Comparison of ENCODE assay signal across 1 cellular context in the genomic region with DNA sequence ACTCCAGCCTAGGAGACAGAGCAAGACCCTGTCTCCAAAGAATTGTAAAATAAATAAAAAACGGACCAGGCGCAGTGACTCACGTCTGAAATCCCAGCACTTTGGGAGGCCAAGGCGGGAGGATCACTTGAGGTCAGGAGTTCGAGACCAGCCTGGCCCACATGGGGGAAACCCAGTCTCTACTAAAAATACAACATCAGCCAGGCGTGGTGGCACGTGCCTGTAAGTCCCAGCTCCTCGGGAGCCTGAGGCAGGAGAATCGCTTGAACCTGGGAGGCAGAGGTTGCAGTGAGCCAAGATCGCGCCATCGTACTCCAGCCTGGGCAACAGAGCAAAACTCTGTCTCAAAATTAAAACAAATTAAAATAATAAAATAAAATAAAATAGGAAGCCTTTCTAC.
TF ChIP-seq lines count a peak whose summit lies in the region.

No MANE protein-coding gene starts in this region.

TF ChIP-seq in K562, 482 proteins besides CTCF, POLR2A, EP300 and RAD21:
- TF ChIP-seq, protein P1, sequence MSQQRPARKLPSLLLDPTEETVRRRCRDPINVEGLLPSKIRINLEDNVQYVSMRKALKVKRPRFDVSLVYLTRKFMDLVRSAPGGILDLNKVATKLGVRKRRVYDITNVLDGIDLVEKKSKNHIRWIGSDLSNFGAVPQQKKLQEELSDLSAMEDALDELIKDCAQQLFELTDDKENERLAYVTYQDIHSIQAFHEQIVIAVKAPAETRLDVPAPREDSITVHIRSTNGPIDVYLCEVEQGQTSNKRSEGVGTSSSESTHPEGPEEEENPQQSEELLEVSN (IDR thresholded peaks at IDR 0.05; ENCODE audit: borderline replicate concordance in 1 of 2, extremely low read depth in 1 of 2, insufficient read depth in 1 of 2, insufficient read length in 1 of 2, low read depth in 1 of 2, low read length in 1 of 2, poor library complexity in 1 of 2, severe bottlenecking in 1 of 2) = peak in 1 of 2 experiments; percentile 18
- TF ChIP-seq, protein P2, sequence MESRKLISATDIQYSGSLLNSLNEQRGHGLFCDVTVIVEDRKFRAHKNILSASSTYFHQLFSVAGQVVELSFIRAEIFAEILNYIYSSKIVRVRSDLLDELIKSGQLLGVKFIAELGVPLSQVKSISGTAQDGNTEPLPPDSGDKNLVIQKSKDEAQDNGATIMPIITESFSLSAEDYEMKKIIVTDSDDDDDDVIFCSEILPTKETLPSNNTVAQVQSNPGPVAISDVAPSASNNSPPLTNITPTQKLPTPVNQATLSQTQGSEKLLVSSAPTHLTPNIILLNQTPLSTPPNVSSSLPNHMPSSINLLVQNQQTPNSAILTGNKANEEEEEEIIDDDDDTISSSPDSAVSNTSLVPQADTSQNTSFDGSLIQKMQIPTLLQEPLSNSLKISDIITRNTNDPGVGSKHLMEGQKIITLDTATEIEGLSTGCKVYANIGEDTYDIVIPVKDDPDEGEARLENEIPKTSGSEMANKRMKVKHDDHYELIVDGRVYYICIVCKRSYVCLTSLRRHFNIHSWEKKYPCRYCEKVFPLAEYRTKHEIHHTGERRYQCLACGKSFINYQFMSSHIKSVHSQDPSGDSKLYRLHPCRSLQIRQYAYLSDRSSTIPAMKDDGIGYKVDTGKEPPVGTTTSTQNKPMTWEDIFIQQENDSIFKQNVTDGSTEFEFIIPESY (CRISPR knock-in tag; IDR thresholded peaks at IDR 0.05) = peak; percentile 36; the same call in 1 of the 2 replicates
TF ChIP-seq in K562: peak in this region for 2; not testable (repeated sequence) for 480.
